In the genomic region with DNA sequence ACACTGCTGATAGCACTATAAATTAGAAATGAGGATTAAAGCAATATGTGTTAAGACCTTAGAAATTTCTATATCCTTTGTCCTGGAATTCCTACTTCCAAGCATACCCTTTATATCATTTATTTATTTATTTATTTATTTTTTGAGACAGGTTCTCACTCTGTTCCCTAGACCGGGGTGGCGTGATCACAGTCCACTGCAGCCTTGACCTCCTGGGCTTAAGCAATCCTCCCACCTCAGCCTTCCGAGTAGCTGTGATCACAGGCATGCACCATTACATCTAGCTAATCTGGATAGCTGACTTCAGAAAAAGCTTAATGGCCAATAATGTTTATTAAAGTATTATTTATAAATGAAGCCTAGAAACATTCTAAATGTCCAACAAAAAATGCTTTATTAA, we compare ENCODE assay signal across 34 cellular contexts.
"Had no signal": no experiment of that assay in that cellular context is flagged by ENCODE, and none has a peak within 500 bp of the region (broad histone marks: within the 10 kb centered on the region; RNA-seq: fewer than 3 reads in every experiment).

No MANE protein-coding gene starts in this region.

- H3K4me1 ChIP-seq: ascending aorta had no signal

- H3K9me3 ChIP-seq: adrenal gland, ascending aorta had no signal

- FAIRE-seq: bronchial epithelial cell, TTC549 had no signal

- ATAC-seq: activated CD8-positive, alpha-beta T cell treated with anti-CD3 and anti-CD28 coated beads for 36 hours; activated naive CD4-positive, alpha-beta T cell treated with anti-CD3 and anti-CD28 coated beads, Interleukin-2, amount 50 U/mL, for 72 hours; activated T-cell treated with anti-CD3 and anti-CD28 coated beads, Interleukin-2, amount 50 U/mL, for 4 hours; activated T-cell treated with anti-CD3 and anti-CD28 coated beads, Interleukin-2, amount 50 U/mL, for 72 hours; activated T-helper 17 cell treated with anti-CD3 and anti-CD28 coated beads, Interleukin-2, amount 50 U/mL, for 72 hours had no signal

- H3K27ac ChIP-seq: adrenal gland, ascending aorta, cardiac muscle cell, VCaP had no signal

- H3K4me3 ChIP-seq: adrenal gland, ascending aorta, cardiac muscle cell had no signal

- DNase-seq: activated B cell treated with CpG ODN at 0.5 μM for 24 hours; activated CD4-positive, alpha-beta memory T cell treated with anti-CD3 and anti-CD28 coated beads for 36 hours; activated CD4-positive, alpha-beta T cell treated with anti-CD3 and anti-CD28 coated beads for 4 hours; activated CD4-positive, alpha-beta T cell treated with anti-CD3 and anti-CD28 coated beads, Interleukin-2, amount 10 ng/mL, durations not matched to agents 24 days and 14 days; activated CD4-positive, alpha-beta T cell treated with anti-CD3 and anti-CD28 coated beads, Interleukin-2, amount 50 U/mL, for 1 hour; activated CD4-positive, alpha-beta T cell treated with anti-CD3 and anti-CD28 coated beads, Interleukin-2, amount 50 U/mL, for 4 hours; activated CD4-positive, CD25-positive, alpha-beta regulatory T cell treated with anti-CD3 and anti-CD28 coated beads, Interleukin-2, amount 50 U/mL, for 72 hours; activated CD8-positive, alpha-beta memory T cell treated with anti-CD3 and anti-CD28 coated beads, Interleukin-2, amount 50 U/mL, for 4 hours; activated CD8-positive, alpha-beta T cell treated with anti-CD3 and anti-CD28 coated beads for 36 hours; activated effector memory CD4-positive, alpha-beta T cell treated with anti-CD3 and anti-CD28 coated beads, Interleukin-2, amount 50 U/mL, for 16 hours; activated gamma-delta T cell treated with Interleukin-2 at 50 U/mL for 16 hours; activated naive CD4-positive, alpha-beta T cell; activated naive CD4-positive, alpha-beta T cell treated with anti-CD3 and anti-CD28 coated beads for 36 hours; activated naive CD4-positive, alpha-beta T cell treated with anti-CD3 and anti-CD28 coated beads, Interleukin-2, amount 50 U/mL, for 16 hours; activated naive CD8-positive, alpha-beta T cell treated with anti-CD3 and anti-CD28 coated beads for 36 hours; activated T-cell treated with anti-CD3 and anti-CD28 coated beads for 4 hours; activated T-cell treated with anti-CD3 and anti-CD28 coated beads, Interleukin-2, amount 50 U/mL, for 1 hour; activated T-cell treated with anti-CD3 and anti-CD28 coated beads, Interleukin-2, amount 50 U/mL, for 4 hours; activated T-cell treated with anti-CD3 and anti-CD28 coated beads, Interleukin-2, amount 50 U/mL, for 72 hours; amygdala; anterior cingulate cortex; caudate nucleus; cerebellar nuclear complex; T-helper 1 cell; T-helper 2 cell; T-helper 9 cell had no signal

- H3K27me3 ChIP-seq: adrenal gland, ascending aorta, cardiac muscle cell had no signal
